ENCODE assay signal across 19 cellular contexts in genomic region chr7:820341-820740, GRCh38. TPM values are rescaled to one million over a fixed set of nuclear protein-coding genes. Genes with fewer than 3 reads are reported as not detected.
DNase-seq lines count a peak whose midpoint lies in the region; ATAC-seq and TF ChIP-seq lines count a peak whose summit lies in the region.
"Had no signal": no experiment of that assay in that cellular context is flagged by ENCODE, and none has a peak within 500 bp of the region (broad histone marks: within the 10 kb centered on the region; RNA-seq: fewer than 3 reads in every experiment).

No MANE protein-coding gene starts in this region.

- H3K79me2 ChIP-seq in mesendoderm (ENCODE audit: control insufficient read depth, insufficient read depth, low read length): peaks cover 73% of the 10 kb centered on the region

- H3K27me3 ChIP-seq in CD4-positive, alpha-beta T cell (ENCODE audit: control insufficient read depth, insufficient read depth, low read length): no peaks in the 10 kb centered on the region
- H3K27me3 ChIP-seq in muscle layer of colon (ENCODE audit: control insufficient read depth in 1 of 2, insufficient read depth in 2 of 2, low read length in 2 of 2) (no peaks in the 10 kb centered on the region), mesendoderm (ENCODE audit: insufficient read depth, low read length, poor library complexity) (no peaks in the 10 kb centered on the region)
- H3K27me3 ChIP-seq: BLaER1 had no signal

- H3K36me3 ChIP-seq in muscle layer of colon (ENCODE audit: insufficient read depth, low read length) (no peaks in the 10 kb centered on the region), mesendoderm (ENCODE audit: control insufficient read depth, insufficient read depth, low read length) (no peaks in the 10 kb centered on the region)

- H4K8ac ChIP-seq in mesendoderm (ENCODE audit: low read depth, low read length): no peak overlapping the region

- intact Hi-C loops in activated CD4-positive, alpha-beta T cell treated with anti-CD3 and anti-CD28 coated beads for 36 hours (cut with DNase I, micrococcal nuclease): loop anchor here in 1 of 2 experiments (1.0 kb wide), 1 partner anchor 12 kb away; the partner anchor contains the start of gene SUN1
- intact Hi-C loops in CD4-positive, alpha-beta T cell (cut with DNase I, micrococcal nuclease): no loop called here

- no peak overlapping the region for H3K27ac ChIP-seq in CD4-positive, alpha-beta T cell (ENCODE audit: low read depth, low read length)
- peak overlapping the region; percentile 10 for H3K27ac ChIP-seq in muscle layer of colon (ENCODE audit: low read depth, low read length)
- H3K27ac ChIP-seq in mesendoderm (ENCODE audit: low read depth, low read length): no peak overlapping the region
- H3K27ac ChIP-seq: BLaER1, PC-9, spleen had no signal

- POLR2A ChIA-PET in activated CD4-positive, alpha-beta T cell treated with anti-CD3 and anti-CD28 coated beads for 36 hours (lab: Charles Lee): no interaction called here
- POLR2A ChIA-PET in CD4-positive, alpha-beta T cell (lab: Charles Lee): interaction anchor here (0.7 kb wide), 1 partner anchor 11 kb away, joined by 3 read pairs; no protein-coding TSS in a partner anchor
- POLR2A ChIA-PET in WTC11 (lab: Charles Lee): no interaction called here

- CTCF ChIA-PET in activated CD4-positive, alpha-beta T cell treated with anti-CD3 and anti-CD28 coated beads for 36 hours (lab: Charles Lee): no interaction called here
- CTCF ChIA-PET in CD4-positive, alpha-beta T cell (lab: Charles Lee): interaction anchor here (0.7 kb wide), 1 partner anchor 52 kb away, joined by 3 read pairs; no protein-coding TSS in a partner anchor
- CTCF ChIA-PET in WTC11 (lab: Charles Lee): no interaction called here

- no CpG with 5 or more reads among the region's 1 CpG for WGBS in mesendoderm (ENCODE audit: extremely low coverage, insufficient coverage, low lambda C conversion rate)

- no peaks in the 10 kb centered on the region for H3K9me3 ChIP-seq in CD4-positive, alpha-beta T cell (ENCODE audit: control insufficient read depth, low read length)
- no peaks in the 10 kb centered on the region for H3K9me3 ChIP-seq in muscle layer of colon (ENCODE audit: low read length)
- H3K9me3 ChIP-seq: BLaER1, mucosa of descending colon, spleen had no signal

- no peak overlapping the region for H3K56ac ChIP-seq in mesendoderm (ENCODE audit: low read length)

- peaks cover 65% of the 10 kb centered on the region for H3K4me1 ChIP-seq in muscle layer of colon (ENCODE audit: insufficient read depth, low read length)
- H3K4me1 ChIP-seq in mesendoderm (ENCODE audit: control insufficient read depth, low read depth, low read length): no peaks in the 10 kb centered on the region

- DNase-seq in activated CD4-positive, alpha-beta T cell treated with anti-CD3 and anti-CD28 coated beads for 36 hours: no peak
- DNase-seq in activated CD4-positive, alpha-beta T cell treated with anti-CD3 and anti-CD28 coated beads for 1 hour: no peak
- no peak for DNase-seq in CD4-positive, alpha-beta T cell
- DNase-seq in WTC11 (ENCODE audit: low spot score): no peak
- DNase-seq in mesendoderm: no peak
- DNase-seq: dermis blood vessel endothelial cell; immature natural killer cell; left ventricle myocardium superior; NCI-H146; PC-9; SIG-M5; stimulated activated CD4-positive, alpha-beta T cell treated with anti-CD3 and anti-CD28 coated beads, Interleukin-4, amount 100 ng/mL, for 4 hours; T-cell had no signal

- peak overlapping the region; percentile 72 for H3K27ac Mint-ChIP-seq in activated CD4-positive, alpha-beta T cell treated with anti-CD3 and anti-CD28 coated beads for 36 hours
- H3K27ac Mint-ChIP-seq in CD4-positive, alpha-beta T cell: peak overlapping the region; percentile 43
- peak overlapping the region; percentile 93; the same call in 1 of the 2 replicates for H3K27ac Mint-ChIP-seq in WTC11
- H3K27ac Mint-ChIP-seq: immature natural killer cell, T-cell had no signal

- H2BK15ac ChIP-seq in mesendoderm (replicated peaks; ENCODE audit: low read depth): no peak overlapping the region

- H3K18ac ChIP-seq in mesendoderm (ENCODE audit: low read length): no peak overlapping the region

- no peak for TF ChIP-seq CTCF in CD4-positive, alpha-beta T cell (IDR thresholded peaks at IDR 0.05)
- no peak for TF ChIP-seq CTCF in WTC11 (IDR thresholded peaks at IDR 0.05)

- no peak overlapping the region for H3K23ac ChIP-seq in mesendoderm (ENCODE audit: low read length)

- peaks cover 25% of the 10 kb centered on the region for H3K79me1 ChIP-seq in mesendoderm (ENCODE audit: low read length)

- no peak overlapping the region for H4K5ac ChIP-seq in mesendoderm (ENCODE audit: low read length)

- no peak overlapping the region for H2BK5ac ChIP-seq in mesendoderm (ENCODE audit: low read length)

- H3K4me3 ChIP-seq in muscle layer of colon (ENCODE audit: low read depth in 1 of 2, low read length in 2 of 2) (no peak overlapping the region), mesendoderm (ENCODE audit: low read length) (no peak overlapping the region)
- H3K4me3 ChIP-seq: BLaER1, mucosa of descending colon, PC-9, spleen had no signal

- H3K4me2 ChIP-seq in mesendoderm (ENCODE audit: low read length): no peak overlapping the region
- H3K4me2 ChIP-seq: PC-9 had no signal

- H3K27me3 Mint-ChIP-seq in activated CD4-positive, alpha-beta T cell treated with anti-CD3 and anti-CD28 coated beads for 36 hours: no peaks in the 10 kb centered on the region
- no peaks in the 10 kb centered on the region for H3K27me3 Mint-ChIP-seq in CD4-positive, alpha-beta T cell
- no peaks in the 10 kb centered on the region for H3K27me3 Mint-ChIP-seq in WTC11 (ENCODE audit: low read depth)
- H3K27me3 Mint-ChIP-seq: T-cell had no signal

- no peak for ATAC-seq in activated CD4-positive, alpha-beta T cell treated with anti-CD3 and anti-CD28 coated beads for 36 hours
- ATAC-seq in CD4-positive, alpha-beta T cell (ENCODE audit: poor library complexity): no peak
- no peak for ATAC-seq in WTC11
- ATAC-seq in GM18867 (IDR thresholded peaks at IDR 0.05; ENCODE audit: unreplicated experiment): no peak
- no peak for ATAC-seq in HG03095 (IDR thresholded peaks at IDR 0.05; ENCODE audit: unreplicated experiment)
- ATAC-seq: left ventricle myocardium superior, mucosa of descending colon, T-cell had no signal

- H3K9me3 Mint-ChIP-seq in activated CD4-positive, alpha-beta T cell treated with anti-CD3 and anti-CD28 coated beads for 36 hours (ENCODE audit: low read depth): no peaks in the 10 kb centered on the region
- no peaks in the 10 kb centered on the region for H3K9me3 Mint-ChIP-seq in CD4-positive, alpha-beta T cell
- H3K9me3 Mint-ChIP-seq in WTC11: no peaks in the 10 kb centered on the region
- H3K9me3 Mint-ChIP-seq: immature natural killer cell, T-cell had no signal

- peaks cover 34% of the 10 kb centered on the region for H3K36me3 Mint-ChIP-seq in activated CD4-positive, alpha-beta T cell treated with anti-CD3 and anti-CD28 coated beads for 36 hours (ENCODE audit: low read depth)
- H3K36me3 Mint-ChIP-seq in CD4-positive, alpha-beta T cell (ENCODE audit: low read depth): peaks cover 64% of the 10 kb centered on the region
- H3K36me3 Mint-ChIP-seq in WTC11: peaks cover 10% of the 10 kb centered on the region; the same call in 1 of the 2 replicates

- H3K4ac ChIP-seq in mesendoderm (ENCODE audit: low read depth, low read length): no peak overlapping the region

- H2BK120ac ChIP-seq in mesendoderm (ENCODE audit: low read depth, low read length): no peak overlapping the region

- H3K9ac ChIP-seq in muscle layer of colon (ENCODE audit: low read length) (no peak overlapping the region), mesendoderm (ENCODE audit: low read length) (no peak overlapping the region)
- H3K9ac ChIP-seq: BLaER1 had no signal

- no peak overlapping the region for H3K4me3 Mint-ChIP-seq in activated CD4-positive, alpha-beta T cell treated with anti-CD3 and anti-CD28 coated beads for 36 hours
- H3K4me3 Mint-ChIP-seq in CD4-positive, alpha-beta T cell: peak overlapping the region; percentile 34
- no peak overlapping the region for H3K4me3 Mint-ChIP-seq in WTC11
- H3K4me3 Mint-ChIP-seq: immature natural killer cell had no signal

- no peak overlapping the region for H2AK5ac ChIP-seq in mesendoderm (ENCODE audit: low read length)

- peaks cover 64% of the 10 kb centered on the region for H3K4me1 Mint-ChIP-seq in activated CD4-positive, alpha-beta T cell treated with anti-CD3 and anti-CD28 coated beads for 36 hours
- peaks cover 70% of the 10 kb centered on the region for H3K4me1 Mint-ChIP-seq in CD4-positive, alpha-beta T cell (ENCODE audit: low read depth)
- peaks cover 60% of the 10 kb centered on the region for H3K4me1 Mint-ChIP-seq in WTC11

TF ChIP-seq in WTC11, 78 proteins besides CTCF, POLR2A, EP300 and RAD21:
- TF ChIP-seq TEAD4 (CRISPR knock-in tag; IDR thresholded peaks at IDR 0.05): no peak

RNA-seq across cellular contexts. Expression of gene SUN1, which starts 11.9 kb away (rescaled TPM):
- total RNA-seq in activated CD4-positive, alpha-beta T cell treated with anti-CD3 and anti-CD28 coated beads for 36 hours: 10 to 100 TPM; 71.3 to 74.6 TPM
- total RNA-seq in CD4-positive, alpha-beta T cell: 100 to 1,000 TPM; 104 to 108 TPM
- 149 to 158 TPM (median 156 TPM) in 3 replicates for total RNA-seq in WTC11 (2021)
- 47.7 TPM for polyA plus RNA-seq in mesendoderm (2013, experiment 1 of 2)
- polyA plus RNA-seq in mesendoderm (2013, experiment 2 of 2): 47.9 TPM

RNA-seq across cellular contexts. Expression of gene GET4, which starts 56.0 kb away (rescaled TPM):
- 10 to 100 TPM; 17.7 to 29.7 TPM for total RNA-seq in activated CD4-positive, alpha-beta T cell treated with anti-CD3 and anti-CD28 coated beads for 36 hours
- 10 to 100 TPM; 84.4 to 96.4 TPM for total RNA-seq in CD4-positive, alpha-beta T cell
- total RNA-seq in WTC11 (2021): 73.0 to 82.0 TPM (median 73.4 TPM) in 3 replicates
- polyA plus RNA-seq in mesendoderm (2013, experiment 1 of 2): 35.9 TPM
- 35.8 TPM for polyA plus RNA-seq in mesendoderm (2013, experiment 2 of 2)

Comparison
In these comparisons a context has a peak if more than half of its experiments do, and no peak if none do; other contexts are left out.
1. H3K27ac Mint-ChIP-seq: peak in every context shown above with its lines; median percentile 93 in WTC11; 72 in activated CD4-positive, alpha-beta T cell treated with anti-CD3 and anti-CD28 coated beads for 36 hours; 43 in CD4-positive, alpha-beta T cell.